ENCODE assay signal across 8 cellular contexts in the genomic region with DNA sequence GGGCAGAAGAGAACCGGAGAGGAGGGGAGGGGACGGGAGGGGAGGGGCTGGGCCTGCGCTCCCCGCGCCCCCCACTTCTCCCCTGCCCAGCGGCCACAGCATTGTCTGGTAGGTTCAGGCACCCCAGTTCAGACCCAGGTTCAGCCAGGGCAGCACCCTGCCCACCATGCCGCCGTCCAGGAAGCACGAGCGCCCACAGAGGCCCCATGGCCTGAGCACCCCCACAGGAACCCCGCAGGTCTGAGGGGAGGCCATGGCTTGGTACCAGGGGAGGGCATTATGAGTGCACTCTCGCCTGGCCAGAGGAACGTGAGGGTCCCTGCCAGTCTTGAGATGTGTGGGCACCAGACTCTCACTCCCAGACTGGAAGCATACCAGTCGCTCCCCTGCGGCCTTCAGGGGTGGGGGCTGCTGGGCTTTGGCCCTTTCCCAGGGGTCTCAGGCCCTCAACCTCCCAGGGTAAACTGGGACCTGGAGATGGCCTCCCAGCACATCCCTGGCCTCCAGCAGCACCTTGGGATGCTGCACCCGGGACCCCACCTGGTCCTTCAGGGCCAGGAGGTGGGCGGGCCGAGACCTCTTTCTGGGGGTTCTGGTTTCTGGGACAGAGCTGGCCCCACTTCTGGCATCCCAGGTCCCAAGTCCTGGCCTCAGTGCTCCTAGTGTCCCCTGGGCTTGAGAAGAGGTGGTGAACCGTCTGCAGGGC. TPM values are rescaled to one million over a fixed set of nuclear protein-coding genes. Genes with fewer than 3 reads are reported as not detected.
A peak's percentile ranks its signal among the peaks of the same experiment; 100 is the strongest.
DNase-seq lines count a peak whose midpoint lies in the region; TF ChIP-seq lines count a peak whose summit lies in the region.

No MANE protein-coding gene starts in this region.

- peaks cover 17% of the 10 kb centered on the region for H3K4me1 Mint-ChIP-seq in progenitor cell of endocrine pancreas (ENCODE audit: low read depth)

- H4K20me1 ChIP-seq in BLaER1 treated with 17β-estradiol and CSF1 and Interleukin-3, amounts not matched to agents 10 nM and 100 nM = peaks cover 13 to 65% (median 37%) of the 10 kb centered on the region in 11 experiments; a peak in 21 of 22 replicates
- H4K20me1 ChIP-seq in fibroblast of lung (ENCODE audit: control insufficient read depth, extremely low read depth, insufficient read depth, low read length) = no peaks in the 10 kb centered on the region

- no peaks in the 10 kb centered on the region for H3K9me3 ChIP-seq in BLaER1 treated with 17β-estradiol and CSF1 and Interleukin-3, amounts not matched to agents 10 nM and 100 nM (replicated peaks in 1 of 11)
- no peaks in the 10 kb centered on the region for H3K9me3 ChIP-seq in fibroblast of lung (ENCODE audit: control insufficient read depth, insufficient read depth, low read depth, low read length)

- H3K27ac ChIP-seq in BLaER1 treated with 17β-estradiol and CSF1 and Interleukin-3, amounts not matched to agents 10 nM and 100 nM = peak overlapping the region; percentile 63 to 89 (median 84)
- no peak overlapping the region for H3K27ac ChIP-seq in fibroblast of lung (ENCODE audit: insufficient read depth, low read length)

- H3K27me3 ChIP-seq in BLaER1 treated with 17β-estradiol and CSF1 and Interleukin-3, amounts not matched to agents 10 nM and 100 nM = peaks cover 0 to 15% (median 0%) of the 10 kb centered on the region in 11 experiments; a peak in 4 of 22 replicates
- no peaks in the 10 kb centered on the region for H3K27me3 ChIP-seq in fibroblast of lung (ENCODE audit: control insufficient read depth, insufficient read depth, low read length)

- TF ChIP-seq POLR2A in erythroblast (IDR thresholded peaks at IDR 0.05; ENCODE audit: low read length) = no peak

- H3K4me2 ChIP-seq in BLaER1 treated with 17β-estradiol and CSF1 and Interleukin-3, amounts not matched to agents 10 nM and 100 nM = peak overlapping the region; percentile 88 to 100 (median 98)
- H3K4me2 ChIP-seq in fibroblast of lung (ENCODE audit: extremely low read depth, insufficient read depth, low read length) = no peak overlapping the region

- no peak overlapping the region for H3K27ac Mint-ChIP-seq in progenitor cell of endocrine pancreas

- H3K4me1 ChIP-seq in BLaER1 treated with 17β-estradiol and CSF1 and Interleukin-3, amounts not matched to agents 10 nM and 100 nM = peaks cover 68 to 85% (median 82%) of the 10 kb centered on the region in 10 experiments
- peaks cover 35% of the 10 kb centered on the region for H3K4me1 ChIP-seq in fibroblast of lung (ENCODE audit: control insufficient read depth, extremely low read depth, insufficient read depth, low read length)

- H2AFZ ChIP-seq in fibroblast of lung (ENCODE audit: low read length) = no peak overlapping the region

- 0 out of 22 replicates have a peak, but pooled peaks cover 0 to 3% (median 0%) of the 10 kb centered on the region in 11 experiments for H3K36me3 ChIP-seq in BLaER1 treated with 17β-estradiol and CSF1 and Interleukin-3, amounts not matched to agents 10 nM and 100 nM
- peaks cover 9% of the 10 kb centered on the region for H3K36me3 ChIP-seq in fibroblast of lung (ENCODE audit: control insufficient read depth, insufficient read depth, low read length)

- DNase-seq in RPMI8226 = peak; percentile 23
- no peak for DNase-seq in fibroblast of lung (ENCODE audit: low read depth in 2 of 2)
- no peak for DNase-seq in progenitor cell of endocrine pancreas (ENCODE audit: low spot score, unreplicated experiment)
- DNase-seq in AG08395 (ENCODE audit: low spot score) = no peak
- no peak for DNase-seq in NCI-H1694 (lab: John Stamatoyannopoulos, UW)
- no peak for DNase-seq in erythroblast (lab: John Stamatoyannopoulos, UW)
- no peak for DNase-seq in NCI-H82 (lab: John Stamatoyannopoulos, UW)

- H3K36me3 Mint-ChIP-seq in progenitor cell of endocrine pancreas (ENCODE audit: insufficient read depth) = peaks cover 1% of the 10 kb centered on the region

- peak overlapping the region; percentile 64 to 80 (median 75) for H3K9ac ChIP-seq in BLaER1 treated with 17β-estradiol and CSF1 and Interleukin-3, amounts not matched to agents 10 nM and 100 nM
- peak overlapping the region; percentile 16 for H3K9ac ChIP-seq in fibroblast of lung (ENCODE audit: insufficient read depth, low read length)

- H3K27me3 Mint-ChIP-seq in progenitor cell of endocrine pancreas = no peaks in the 10 kb centered on the region

- peak overlapping the region; percentile 33 to 66 (median 49); a peak in 18 of 20 replicates for H3K4me3 ChIP-seq in BLaER1 treated with 17β-estradiol and CSF1 and Interleukin-3, amounts not matched to agents 10 nM and 100 nM
- no peak overlapping the region for H3K4me3 ChIP-seq in fibroblast of lung (replicated peaks in 1 of 4; ENCODE audit: control extremely low read depth in 1 of 4, insufficient read depth in 1 of 4, low read depth in 3 of 4, low read length in 4 of 4)

- H3K79me2 ChIP-seq in fibroblast of lung (ENCODE audit: control insufficient read depth, insufficient read depth, low read length) = peaks cover 36% of the 10 kb centered on the region

- no peaks in the 10 kb centered on the region for H3K9me3 Mint-ChIP-seq in progenitor cell of endocrine pancreas (ENCODE audit: low read depth)

- H3K4me3 Mint-ChIP-seq in progenitor cell of endocrine pancreas (ENCODE audit: low read depth) = peak overlapping the region; percentile 58

- TF ChIP-seq CTCF in fibroblast of lung (conservative IDR thresholded peaks at IDR 0.05 in 1 of 2, IDR thresholded peaks at IDR 0.05 in 1 of 2; ENCODE audit: low read depth in 1 of 2, low read length in 2 of 2) = no peak
- no peak for TF ChIP-seq CTCF in progenitor cell of endocrine pancreas (IDR thresholded peaks at IDR 0.05; ENCODE audit: unreplicated experiment)

RNA-seq across cellular contexts. Expression of a gene that starts 0.6 kb away (rescaled TPM):
- 130 and 209 TPM in 2 replicates for total RNA-seq in fibroblast of lung
- polyA plus RNA-seq in fibroblast of lung = 62.7 and 72.9 TPM in 2 replicates
- polyA plus RNA-seq in fibroblast of lung (2012) = 127 and 141 TPM in 2 replicates
- 337 and 393 TPM in 2 replicates for polyA minus RNA-seq in fibroblast of lung (ENCODE audit: low replicate concordance)
- 178 and 182 TPM in 2 replicates for total RNA-seq in progenitor cell of endocrine pancreas

RNA-seq across cellular contexts. Expression of a gene that starts 18.8 kb away (rescaled TPM):
- total RNA-seq in fibroblast of lung (2.0 and 2.1 TPM in 2 replicates), progenitor cell of endocrine pancreas (35.1 and 36.4 TPM in 2 replicates)
- polyA plus RNA-seq in fibroblast of lung = 1.7 and 1.9 TPM in 2 replicates
- polyA plus RNA-seq in fibroblast of lung (2012) = 3.1 and 3.5 TPM in 2 replicates
- 2.0 and 2.8 TPM in 2 replicates for polyA minus RNA-seq in fibroblast of lung (ENCODE audit: low replicate concordance)

RNA-seq across cellular contexts. Expression of a gene that starts 35.1 kb away (rescaled TPM):
- total RNA-seq in fibroblast of lung = 34.4 and 44.4 TPM in 2 replicates
- 19.7 and 24.6 TPM in 2 replicates for polyA plus RNA-seq in fibroblast of lung
- polyA plus RNA-seq in fibroblast of lung (2012) = 25.1 and 30.5 TPM in 2 replicates
- polyA minus RNA-seq in fibroblast of lung (ENCODE audit: low replicate concordance) = 43.4 and 55.2 TPM in 2 replicates
- total RNA-seq in progenitor cell of endocrine pancreas = 85.7 and 87.9 TPM in 2 replicates

RNA-seq across cellular contexts. Expression of a gene that starts 37.9 kb away (rescaled TPM):
- total RNA-seq in fibroblast of lung (5.9 and 7.6 TPM in 2 replicates), progenitor cell of endocrine pancreas (2.3 and 2.7 TPM in 2 replicates)
- 2.6 and 4.1 TPM in 2 replicates for polyA plus RNA-seq in fibroblast of lung
- polyA plus RNA-seq in fibroblast of lung (2012) = 5.4 and 10.7 TPM in 2 replicates
- 17.1 and 18.7 TPM in 2 replicates for polyA minus RNA-seq in fibroblast of lung (ENCODE audit: low replicate concordance)

RNA-seq across cellular contexts. Expression of a gene that starts 46.6 kb away (rescaled TPM):
- total RNA-seq in fibroblast of lung (24.4 and 30.1 TPM in 2 replicates), progenitor cell of endocrine pancreas (53.7 and 54.6 TPM in 2 replicates)
- polyA plus RNA-seq in fibroblast of lung = 16.4 and 21.5 TPM in 2 replicates
- 19.8 and 26.9 TPM in 2 replicates for polyA plus RNA-seq in fibroblast of lung (2012)
- polyA minus RNA-seq in fibroblast of lung (ENCODE audit: low replicate concordance) = 39.0 and 43.3 TPM in 2 replicates

Comparison
In these comparisons a context has a peak if more than half of its experiments do, and no peak if none do; other contexts are left out.
1. H3K4me3 ChIP-seq: peak in BLaER1 treated with 17β-estradiol and CSF1 and Interleukin-3, amounts not matched to agents 10 nM and 100 nM (10 of 10); none in fibroblast of lung (0 of 4).
2. RNA of a gene that starts 18.8 kb away (total RNA-seq): 35.1 to 36.4 TPM in progenitor cell of endocrine pancreas; 2.0 to 2.1 TPM in fibroblast of lung; every median in the first group is over 10 times any median in the second.